ENCODE assay signal across 20 cellular contexts in the genomic region with DNA sequence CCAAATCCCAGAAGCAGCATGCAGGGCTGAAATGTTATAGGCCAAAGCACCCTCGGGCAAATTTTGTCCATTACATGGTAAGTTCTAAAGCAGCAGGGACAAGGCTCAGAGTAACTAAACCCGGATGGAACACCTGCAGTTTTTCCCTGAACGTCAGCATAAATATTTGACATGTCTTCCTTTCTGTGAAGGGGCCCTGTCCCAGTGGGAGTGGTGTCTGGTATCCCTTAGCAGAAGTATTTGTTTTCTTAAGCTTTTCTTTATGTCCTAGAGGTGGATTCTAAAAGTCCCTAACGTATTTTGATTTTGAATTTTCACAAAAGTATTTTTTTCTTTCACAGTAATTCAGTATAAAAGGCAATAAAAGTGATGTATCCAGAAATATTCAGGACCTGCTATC.
A peak's percentile ranks its signal among the peaks of the same experiment; 100 is the strongest.
DNase-seq lines count a peak whose midpoint lies in the region; FAIRE-seq and TF ChIP-seq lines count a peak whose summit lies in the region.
"Had no signal": no experiment of that assay in that cellular context is flagged by ENCODE, and none has a peak within 500 bp of the region (broad histone marks: within the 10 kb centered on the region; RNA-seq: fewer than 3 reads in every experiment).

No MANE protein-coding gene starts in this region.

- H3K4me1 ChIP-seq in MM.1S (ENCODE audit: low read length) (no peaks in the 10 kb centered on the region), HAP-1 (no peaks in the 10 kb centered on the region)

- no peaks in the 10 kb centered on the region for H3K36me3 ChIP-seq in MM.1S (replicated peaks; ENCODE audit: insufficient read depth, low read length)
- no peaks in the 10 kb centered on the region for H3K36me3 ChIP-seq in HAP-1 (replicated peaks)

- H3K9me3 ChIP-seq in MM.1S (replicated peaks; ENCODE audit: insufficient read depth, low read length) (no peaks in the 10 kb centered on the region), HAP-1 (no peaks in the 10 kb centered on the region)

- no peak overlapping the region for H3K9ac ChIP-seq in MM.1S (ENCODE audit: low read length)
- H3K9ac ChIP-seq: GM23248 had no signal

- H4K20me1 ChIP-seq in MM.1S (ENCODE audit: insufficient read depth, low read length): no peaks in the 10 kb centered on the region

- in situ Hi-C loops in HAP-1 (cut with MboI; ENCODE audit: low sequenced_read_pairs): no loop called here

- no peak overlapping the region for H3K4me2 ChIP-seq in MM.1S (ENCODE audit: low read depth, low read length)

- H3F3A ChIP-seq in MM.1S (ENCODE audit: insufficient read depth, low read length): no peaks in the 10 kb centered on the region

- DNase-seq in NCI-H146 (lab: John Stamatoyannopoulos, UW): peak; percentile 33
- no peak for DNase-seq in NCI-H146 treated with DMSO at 0.1 percent for 48 hours (lab: John Stamatoyannopoulos, UW; ENCODE audit: unreplicated experiment)
- DNase-seq in MM.1S: peak; percentile 34
- peak; percentile 57 for DNase-seq in left kidney (ENCODE audit: low read depth, low spot score)
- no peak for DNase-seq in activated naive CD4-positive, alpha-beta T cell treated with anti-CD3 and anti-CD28 coated beads, Interleukin-2, amount 50 U/mL, for 16 hours
- no peak for DNase-seq in HAP-1 (ENCODE audit: low spot score in 2 of 2)
- no peak for DNase-seq in foreskin fibroblast
- no peak for DNase-seq in GM19239 (ENCODE audit: insufficient read length, low spot score)
- DNase-seq: Calu3; CD4-positive, CD25-positive, alpha-beta regulatory T cell; DMS 273 treated with DMSO at 0.1 percent for 48 hours; DMS79; GM23248; H7; HFFc6; IMR-90; KBM-7 had no signal

- FAIRE-seq in GM19239 (lab: Jason Lieb, UNC): no peak
- FAIRE-seq: GM12878, GM18507 had no signal

- H3K27me3 ChIP-seq in MM.1S (replicated peaks; ENCODE audit: insufficient read depth, low read length) (no peaks in the 10 kb centered on the region), HAP-1 (ENCODE audit: low read depth) (no peaks in the 10 kb centered on the region)

- no peak overlapping the region for H3K27ac ChIP-seq in MM.1S (ENCODE audit: low read length)
- H3K27ac ChIP-seq: 22Rv1, GM23248 had no signal

- H2AFZ ChIP-seq in MM.1S (ENCODE audit: low read length): no peak overlapping the region
- H2AFZ ChIP-seq: GM23248 had no signal

- H3K79me2 ChIP-seq in MM.1S (ENCODE audit: low read length): no peaks in the 10 kb centered on the region

- H3K4me3 ChIP-seq in MM.1S (ENCODE audit: low read length) (no peak overlapping the region), HAP-1 (no peak overlapping the region), foreskin fibroblast (ENCODE audit: low read depth in 1 of 2, low read length in 2 of 2) (no peak overlapping the region)
- H3K4me3 ChIP-seq: GM12878, GM23248 had no signal

- no peaks in the 10 kb centered on the region for H3K9me2 ChIP-seq in MM.1S (replicated peaks; ENCODE audit: insufficient read depth, low read length)

- TF ChIP-seq CTCF in MM.1S (IDR thresholded peaks at IDR 0.05; ENCODE audit: low read length): no peak
- no peak for TF ChIP-seq CTCF in foreskin fibroblast (IDR thresholded peaks at IDR 0.05; ENCODE audit: low read depth, low read length)

Comparison
In these comparisons a context has a peak if more than half of its experiments do, and no peak if none do; other contexts are left out.
1. DNase-seq: peak in NCI-H146 (single experiment), MM.1S (single experiment) and left kidney (single experiment); none in NCI-H146 treated with DMSO at 0.1 percent for 48 hours (single experiment), activated naive CD4-positive, alpha-beta T cell treated with anti-CD3 and anti-CD28 coated beads, Interleukin-2, amount 50 U/mL, for 16 hours (single experiment), HAP-1 (0 of 2), foreskin fibroblast (0 of 2) and GM19239 (single experiment).